Comparison of ENCODE assay signal across 21 cellular contexts in genomic region chr6:43006251-43006650, GRCh38. TPM values are rescaled to one million over a fixed set of nuclear protein-coding genes. Genes with fewer than 3 reads are reported as not detected.
DNase-seq lines count a peak whose midpoint lies in the region; ATAC-seq and TF ChIP-seq lines count a peak whose summit lies in the region.
"Had no signal": no experiment of that assay in that cellular context is flagged by ENCODE, and none has a peak within 500 bp of the region (broad histone marks: within the 10 kb centered on the region; RNA-seq: fewer than 3 reads in every experiment).

No MANE protein-coding gene starts in this region.

- H3K36me3 ChIP-seq in stomach, result peaks cover 38 to 85% (median 70%) of the 10 kb centered on the region in 4 donors

- no peak for TF ChIP-seq CTCF in stomach (IDR thresholded peaks at IDR 0.05)

- H3K9me3 ChIP-seq in right cardiac atrium (ENCODE audit: control insufficient read depth, low read length), result no peaks in the 10 kb centered on the region
- H3K9me3 ChIP-seq in T-helper 17 cell (ENCODE audit: control insufficient read depth, low read length, poor library complexity, severe bottlenecking), result no peaks in the 10 kb centered on the region
- no peaks in the 10 kb centered on the region for H3K9me3 ChIP-seq in stomach
- H3K9me3 ChIP-seq: A549; BE2C; BLaER1 treated with 17β-estradiol and CSF1 and Interleukin-3, amounts not matched to agents 10 nM and 100 nM had no signal

- TF ChIP-seq EP300 in stomach (IDR thresholded peaks at IDR 0.05), result no peak

- H3K36me3 Mint-ChIP-seq in T-helper 17 cell (ENCODE audit: low read depth), result peaks cover 4% of the 10 kb centered on the region

- TF ChIP-seq POLR2A in stomach (IDR thresholded peaks at IDR 0.05), result no peak

- no peak overlapping the region for H3K4me3 Mint-ChIP-seq in T-helper 17 cell
- H3K4me3 Mint-ChIP-seq: CD14-positive monocyte; CD4-positive, alpha-beta T cell; CD8-positive, alpha-beta memory T cell had no signal

- H3K27ac Mint-ChIP-seq in T-helper 17 cell, result peak overlapping the region; percentile 75
- H3K27ac Mint-ChIP-seq: CD4-positive, alpha-beta T cell had no signal

- no peaks in the 10 kb centered on the region for H3K4me1 ChIP-seq in right cardiac atrium (ENCODE audit: control insufficient read depth, insufficient read depth, low read length)
- H3K4me1 ChIP-seq in stomach, result no peaks in the 10 kb centered on the region
- H3K4me1 ChIP-seq: A549, BE2C had no signal

- DNase-seq in Right ventricle myocardium superior (peak; percentile 27), right cardiac atrium (no peak), T-helper 17 cell (no peak), epithelial cell of prostate (ENCODE audit: low read depth, low spot score) (no peak), HUDEP-2 (lab: John Stamatoyannopoulos, UW; ENCODE audit: unreplicated experiment in 76 of 76) (no peak), stomach (no peak), DMS79 (lab: John Stamatoyannopoulos, UW) (no peak)
- DNase-seq: 8988T; ACHN; AML-193; BE2C; CD4-positive, alpha-beta T cell; CD8-positive, alpha-beta memory T cell; DMS53; DND-41; GM23248; H7; HCEC 1CT had no signal

- H3K27me3 ChIP-seq in right cardiac atrium (ENCODE audit: control insufficient read depth, insufficient read depth) (no peaks in the 10 kb centered on the region), stomach (no peaks in the 10 kb centered on the region)
- H3K27me3 ChIP-seq: BE2C; BLaER1 treated with 17β-estradiol and CSF1 and Interleukin-3, amounts not matched to agents 10 nM and 100 nM had no signal

- no peak overlapping the region for H3K27ac ChIP-seq in right cardiac atrium (ENCODE audit: low read length)
- peak overlapping the region; percentile 55 for H3K27ac ChIP-seq in epithelial cell of prostate
- H3K27ac ChIP-seq in stomach, result no peak overlapping the region
- H3K27ac ChIP-seq: A549; BLaER1 treated with 17β-estradiol and CSF1 and Interleukin-3, amounts not matched to agents 10 nM and 100 nM; GM23248 had no signal

- WGBS in right cardiac atrium, result 92% methylated on average over 11 of the region's 11 CpGs
- 89 to 98% (median 96%) methylated on average over 6 to 11 of the region's 11 CpGs for WGBS in stomach, 5 donors

- H3K4me3 ChIP-seq in right cardiac atrium (ENCODE audit: low read length), result no peak overlapping the region
- no peak overlapping the region for H3K4me3 ChIP-seq in stomach
- H3K4me3 ChIP-seq: A549; BLaER1 treated with 17β-estradiol and CSF1 and Interleukin-3, amounts not matched to agents 10 nM and 100 nM; GM23248 had no signal

- intact Hi-C loops in Right ventricle myocardium superior (cut with DNase I), result no loop called here
- intact Hi-C loops in right cardiac atrium (cut with DNase I), result loop anchor here in 2 of 4 donors (10.0 kb wide), 1 partner anchor 139 kb away; no protein-coding TSS in a partner anchor
- intact Hi-C loops in stomach (cut with DNase I; ENCODE audit: low total_unique reads), result no loop called here

- no peaks in the 10 kb centered on the region for H3K27me3 Mint-ChIP-seq in T-helper 17 cell
- H3K27me3 Mint-ChIP-seq: CD4-positive, alpha-beta T cell; CD8-positive, alpha-beta memory T cell had no signal

- H3K4me1 Mint-ChIP-seq in T-helper 17 cell, result peaks cover 5% of the 10 kb centered on the region
- H3K4me1 Mint-ChIP-seq: CD14-positive monocyte had no signal

- ATAC-seq in Right ventricle myocardium superior (ENCODE audit: poor library complexity), result no peak
- no peak for ATAC-seq in right cardiac atrium
- no peak for ATAC-seq in T-helper 17 cell
- ATAC-seq: A549 had no signal

RNA-seq across cellular contexts. Expression of gene MEA1, which starts 7.5 kb away (rescaled TPM):
- 26.7 TPM for total RNA-seq in Right ventricle myocardium superior
- total RNA-seq in right cardiac atrium, result 10 to 100 TPM; 29.9 to 44.4 (median 34.6) TPM
- 59.3 TPM for polyA plus RNA-seq in right cardiac atrium
- 10 to 100 TPM; 23.7 to 26.3 TPM for total RNA-seq in T-helper 17 cell
- 10 to 100 TPM in 4 of 5 donors, 1 to 10 TPM in 1; 3.6 to 61.3 (median 27.7) TPM for total RNA-seq in stomach
- polyA plus RNA-seq in stomach, result 100 to 1,000 TPM in 2 of 3 donors, 10 to 100 TPM in 1; 95.2 to 118 (median 102) TPM

RNA-seq across cellular contexts. Expression of gene KLHDC3, which starts 7.8 kb away (rescaled TPM):
- total RNA-seq in Right ventricle myocardium superior (147 TPM), right cardiac atrium (100 to 1,000 TPM in 3 of 4 donors, 10 to 100 TPM in 1; 97.3 to 176 (median 138) TPM), T-helper 17 cell (10 to 100 TPM; 31.1 TPM), stomach (10 to 100 TPM; 40.0 to 88.5 (median 66.5) TPM)
- polyA plus RNA-seq in right cardiac atrium (170 TPM), stomach (10 to 100 TPM; 57.7 to 85.0 (median 84.2) TPM)

RNA-seq across cellular contexts. Expression of gene RRP36, which starts 15.2 kb away (rescaled TPM):
- 22.9 TPM for total RNA-seq in Right ventricle myocardium superior
- 10 to 100 TPM; 28.2 to 34.3 (median 29.6) TPM for total RNA-seq in right cardiac atrium
- polyA plus RNA-seq in right cardiac atrium, result 27.2 TPM
- 10 to 100 TPM; 25.2 to 29.0 TPM for total RNA-seq in T-helper 17 cell
- total RNA-seq in stomach, result 10 to 100 TPM in 4 of 5 donors, 1 to 10 TPM in 1; 3.5 to 61.1 (median 37.1) TPM
- 10 to 100 TPM; 27.8 to 47.7 (median 39.6) TPM for polyA plus RNA-seq in stomach

RNA-seq across cellular contexts. Expression of gene PPP2R5D, which starts 21.9 kb away (rescaled TPM):
- total RNA-seq in Right ventricle myocardium superior (34.6 TPM), right cardiac atrium (10 to 100 TPM; 32.1 to 39.3 (median 37.6) TPM), T-helper 17 cell (10 to 100 TPM; 27.5 to 28.4 TPM), stomach (100 to 1,000 TPM in 1 of 5 donors, 10 to 100 TPM in 4; 19.6 to 517 (median 40.6) TPM)
- polyA plus RNA-seq in right cardiac atrium (26.4 TPM), stomach (10 to 100 TPM; 21.0 to 23.7 (median 21.5) TPM)

RNA-seq across cellular contexts. Expression of gene PEX6, which starts 27.3 kb away (rescaled TPM):
- total RNA-seq in Right ventricle myocardium superior (27.1 TPM), right cardiac atrium (10 to 100 TPM; 17.9 to 30.8 (median 21.2) TPM), T-helper 17 cell (10 to 100 TPM; 10.2 to 15.5 TPM), stomach (100 to 1,000 TPM in 1 of 5 donors, 10 to 100 TPM in 2, 1 to 10 TPM in 2; 5.5 to 118 (median 23.9) TPM)
- polyA plus RNA-seq in right cardiac atrium (16.1 TPM), stomach (10 to 100 TPM; 13.0 to 16.4 (median 15.1) TPM)
